In genomic region chrX:136097871-136098805, GRCh38 we compare ENCODE assay signal across 1 cellular context.
A peak's percentile ranks its signal among the peaks of the same experiment; 100 is the strongest.
TF ChIP-seq lines count a peak whose summit lies in the region.

No MANE protein-coding gene starts in this region.

TF ChIP-seq in K562, 482 proteins besides CTCF, POLR2A, EP300 and RAD21 (continued from another document):
- TF ChIP-seq ID3 (CRISPR knock-in tag; IDR thresholded peaks at IDR 0.05): no peak
- no peak for TF ChIP-seq ID3 (tag; IDR thresholded peaks at IDR 0.05)
- TF ChIP-seq ELF2 (CRISPR knock-in tag; IDR thresholded peaks at IDR 0.05): no peak
- no peak for TF ChIP-seq YBX1 (IDR thresholded peaks at IDR 0.05)
- peak; percentile 39; the same call in 1 of the 2 replicates for TF ChIP-seq MAFF (IDR thresholded peaks at IDR 0.05; ENCODE audit: low read length)
- peak; percentile 43; the same call in 1 of the 2 replicates for TF ChIP-seq SMARCC2 (IDR thresholded peaks at IDR 0.05; ENCODE audit: low read depth)
- no peak for TF ChIP-seq PHF21A (IDR thresholded peaks at IDR 0.05; ENCODE audit: borderline replicate concordance, low read depth)
- TF ChIP-seq MYBL2 (IDR thresholded peaks at IDR 0.05; ENCODE audit: low read depth): no peak
- no peak for TF ChIP-seq MYBL2 (CRISPR knock-in tag; IDR thresholded peaks at IDR 0.05; ENCODE audit: borderline replicate concordance)
- TF ChIP-seq FOS (IDR thresholded peaks at IDR 0.05; ENCODE audit: extremely low read depth, insufficient read length): no peak
- TF ChIP-seq TRIM24 (IDR thresholded peaks at IDR 0.05): 0 out of 4 replicates have a peak, but pooled peaks have one; percentile 33 to 41
- no peak for TF ChIP-seq PPARD (CRISPR knock-in tag; IDR thresholded peaks at IDR 0.05)
- no peak for TF ChIP-seq ZNF655 (CRISPR knock-in tag; IDR thresholded peaks at IDR 0.05)
- 0 out of 2 replicates have a peak, but pooled peaks have one; percentile 42 for TF ChIP-seq DMBX1 (CRISPR knock-in tag; IDR thresholded peaks at IDR 0.05; ENCODE audit: borderline replicate concordance)
- TF ChIP-seq NR2C2 (CRISPR knock-in tag; IDR thresholded peaks at IDR 0.05): no peak
- TF ChIP-seq NR2C2 (tag; IDR thresholded peaks at IDR 0.05): peak; percentile 41
- TF ChIP-seq PBX2 (CRISPR knock-in tag; IDR thresholded peaks at IDR 0.05; ENCODE audit: low read depth): no peak
- TF ChIP-seq PBX2 (tag; conservative IDR thresholded peaks at IDR 0.05; ENCODE audit: low read depth): 0 out of 2 replicates have a peak, but pooled peaks have one; percentile 8
- 0 out of 2 replicates have a peak, but pooled peaks have one; percentile 45 for TF ChIP-seq E2F5 (CRISPR knock-in tag; IDR thresholded peaks at IDR 0.05)
- TF ChIP-seq HMG20A (CRISPR knock-in tag; conservative IDR thresholded peaks at IDR 0.05): no peak
- peak; percentile 69 for TF ChIP-seq ZFX (CRISPR knock-in tag; IDR thresholded peaks at IDR 0.05)
- TF ChIP-seq MAX (CRISPR knock-in tag; IDR thresholded peaks at IDR 0.05): peak; percentile 78
- no peak for TF ChIP-seq NFATC3 (IDR thresholded peaks at IDR 0.05)
- TF ChIP-seq RBM15 (IDR thresholded peaks at IDR 0.05; ENCODE audit: insufficient read depth, low read length): no peak
- TF ChIP-seq ZFP91 (CRISPR knock-in tag; IDR thresholded peaks at IDR 0.05): no peak
- 0 out of 2 replicates have a peak, but pooled peaks have one; percentile 53 for TF ChIP-seq NBN (IDR thresholded peaks at IDR 0.05; ENCODE audit: low read depth)
- TF ChIP-seq SMARCB1 (IDR thresholded peaks at IDR 0.05; ENCODE audit: insufficient read length, low read depth): no peak
- peak in 1 of 2 experiments; percentile 84; a peak in 2 of 4 replicates for TF ChIP-seq MLLT1 (IDR thresholded peaks at IDR 0.05)
- no peak for TF ChIP-seq POLR3A (IDR thresholded peaks at IDR 0.05; ENCODE audit: borderline replicate concordance, extremely low read depth, insufficient read depth, insufficient read length)
- TF ChIP-seq NFIX (CRISPR knock-in tag; IDR thresholded peaks at IDR 0.05; ENCODE audit: low read depth): no peak
- 0 out of 4 replicates have a peak, but pooled peaks of 1 of the 2 experiments have one; percentile 37 for TF ChIP-seq MNT (conservative IDR thresholded peaks at IDR 0.05)
- TF ChIP-seq ZNF445 (CRISPR knock-in tag; IDR thresholded peaks at IDR 0.05; ENCODE audit: low read depth): no peak
- no peak for TF ChIP-seq HCFC1 (IDR thresholded peaks at IDR 0.05; ENCODE audit: low read depth, low read length)
- TF ChIP-seq MTF1 (CRISPR knock-in tag; IDR thresholded peaks at IDR 0.05; ENCODE audit: borderline replicate concordance): no peak
- TF ChIP-seq ZBTB9 (CRISPR knock-in tag; IDR thresholded peaks at IDR 0.05): no peak
- TF ChIP-seq CBX5 (IDR thresholded peaks at IDR 0.05; ENCODE audit: borderline replicate concordance, low read depth): 0 out of 2 replicates have a peak, but pooled peaks have one; percentile 63
- TF ChIP-seq HMBOX1 (IDR thresholded peaks at IDR 0.05): peak; percentile 21; the same call in 1 of the 2 replicates
- TF ChIP-seq ZNF785 (CRISPR knock-in tag; IDR thresholded peaks at IDR 0.05): no peak
- peak; percentile 59; the same call in 1 of the 2 replicates for TF ChIP-seq MBD1 (CRISPR knock-in tag; IDR thresholded peaks at IDR 0.05)
- no peak for TF ChIP-seq CEBPZ (IDR thresholded peaks at IDR 0.05; ENCODE audit: borderline replicate concordance, low read depth, low read length)
